1 cellular context compared by ENCODE assay signal in the genomic region with DNA sequence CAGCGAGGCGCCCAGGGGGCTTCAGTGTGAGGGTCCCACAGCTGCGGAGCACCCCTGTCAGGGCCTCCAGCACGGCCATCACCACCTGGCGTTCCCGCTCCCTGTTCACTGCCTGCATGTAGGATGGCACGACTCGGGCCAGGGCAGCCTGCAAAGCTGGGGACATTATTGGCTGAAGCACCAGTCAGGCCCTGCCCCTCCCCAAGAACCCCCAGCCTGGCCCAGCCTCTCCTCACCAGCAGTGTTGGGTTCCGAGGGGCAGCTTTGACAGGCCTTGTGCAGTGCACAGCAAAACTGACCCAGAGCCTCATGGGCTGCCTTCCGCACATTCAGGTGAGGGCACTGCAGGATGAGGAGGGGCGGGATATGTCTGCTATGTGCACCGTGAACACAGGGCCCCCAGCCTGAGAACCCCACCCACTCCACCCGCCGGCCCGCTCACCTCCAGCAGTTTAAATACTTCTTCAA.
TF ChIP-seq lines count a peak whose summit lies in the region.

No MANE protein-coding gene starts in this region.

TF ChIP-seq in HepG2, 621 proteins besides CTCF, POLR2A, EP300 and RAD21:
- no peak for TF ChIP-seq CEBPG (CRISPR knock-in tag; IDR thresholded peaks at IDR 0.05)
- no peak for TF ChIP-seq ZNF556 (CRISPR knock-in tag; IDR thresholded peaks at IDR 0.05; ENCODE audit: borderline replicate concordance)
- no peak for TF ChIP-seq ZNF274 (CRISPR knock-in tag; IDR thresholded peaks at IDR 0.05)
- no peak for TF ChIP-seq PHF21A (CRISPR knock-in tag; IDR thresholded peaks at IDR 0.05)
- TF ChIP-seq, protein P1, sequence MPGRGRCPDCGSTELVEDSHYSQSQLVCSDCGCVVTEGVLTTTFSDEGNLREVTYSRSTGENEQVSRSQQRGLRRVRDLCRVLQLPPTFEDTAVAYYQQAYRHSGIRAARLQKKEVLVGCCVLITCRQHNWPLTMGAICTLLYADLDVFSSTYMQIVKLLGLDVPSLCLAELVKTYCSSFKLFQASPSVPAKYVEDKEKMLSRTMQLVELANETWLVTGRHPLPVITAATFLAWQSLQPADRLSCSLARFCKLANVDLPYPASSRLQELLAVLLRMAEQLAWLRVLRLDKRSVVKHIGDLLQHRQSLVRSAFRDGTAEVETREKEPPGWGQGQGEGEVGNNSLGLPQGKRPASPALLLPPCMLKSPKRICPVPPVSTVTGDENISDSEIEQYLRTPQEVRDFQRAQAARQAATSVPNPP (CRISPR knock-in tag; IDR thresholded peaks at IDR 0.05) = no peak
- TF ChIP-seq, protein P2, sequence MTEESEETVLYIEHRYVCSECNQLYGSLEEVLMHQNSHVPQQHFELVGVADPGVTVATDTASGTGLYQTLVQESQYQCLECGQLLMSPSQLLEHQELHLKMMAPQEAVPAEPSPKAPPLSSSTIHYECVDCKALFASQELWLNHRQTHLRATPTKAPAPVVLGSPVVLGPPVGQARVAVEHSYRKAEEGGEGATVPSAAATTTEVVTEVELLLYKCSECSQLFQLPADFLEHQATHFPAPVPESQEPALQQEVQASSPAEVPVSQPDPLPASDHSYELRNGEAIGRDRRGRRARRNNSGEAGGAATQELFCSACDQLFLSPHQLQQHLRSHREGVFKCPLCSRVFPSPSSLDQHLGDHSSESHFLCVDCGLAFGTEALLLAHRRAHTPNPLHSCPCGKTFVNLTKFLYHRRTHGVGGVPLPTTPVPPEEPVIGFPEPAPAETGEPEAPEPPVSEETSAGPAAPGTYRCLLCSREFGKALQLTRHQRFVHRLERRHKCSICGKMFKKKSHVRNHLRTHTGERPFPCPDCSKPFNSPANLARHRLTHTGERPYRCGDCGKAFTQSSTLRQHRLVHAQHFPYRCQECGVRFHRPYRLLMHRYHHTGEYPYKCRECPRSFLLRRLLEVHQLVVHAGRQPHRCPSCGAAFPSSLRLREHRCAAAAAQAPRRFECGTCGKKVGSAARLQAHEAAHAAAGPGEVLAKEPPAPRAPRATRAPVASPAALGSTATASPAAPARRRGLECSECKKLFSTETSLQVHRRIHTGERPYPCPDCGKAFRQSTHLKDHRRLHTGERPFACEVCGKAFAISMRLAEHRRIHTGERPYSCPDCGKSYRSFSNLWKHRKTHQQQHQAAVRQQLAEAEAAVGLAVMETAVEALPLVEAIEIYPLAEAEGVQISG (CRISPR knock-in tag; IDR thresholded peaks at IDR 0.05) = no peak
- TF ChIP-seq, protein P3, sequence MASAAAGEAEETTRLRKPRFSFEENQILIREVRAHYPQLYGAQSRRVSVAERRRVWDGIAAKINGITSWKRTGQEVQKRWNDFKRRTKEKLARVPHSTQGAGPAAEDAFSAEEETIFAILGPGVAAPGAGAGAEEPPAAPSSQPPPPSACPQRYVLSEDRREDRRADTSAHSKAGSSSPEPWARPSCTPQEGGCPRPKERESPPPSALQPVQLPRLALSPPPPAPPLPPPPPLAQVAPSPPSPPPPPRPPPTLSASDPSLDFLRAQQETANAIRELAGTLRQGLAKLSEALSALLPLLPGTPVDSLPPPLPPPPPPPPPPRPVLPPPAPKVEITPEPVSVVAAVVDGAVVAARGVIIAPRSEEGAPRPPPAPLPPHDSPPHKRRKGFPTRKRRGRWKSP (CRISPR knock-in tag; IDR thresholded peaks at IDR 0.05) = no peak
- TF ChIP-seq RARG (CRISPR knock-in tag; IDR thresholded peaks at IDR 0.05; ENCODE audit: low read depth) = no peak
- no peak for TF ChIP-seq ARHGAP35 (CRISPR knock-in tag; IDR thresholded peaks at IDR 0.05; ENCODE audit: borderline replicate concordance)
- TF ChIP-seq ZNF317 (CRISPR knock-in tag; IDR thresholded peaks at IDR 0.05) = no peak
- no peak for TF ChIP-seq HNRNPUL1 (IDR thresholded peaks at IDR 0.05; ENCODE audit: low read depth, low read length)
- no peak for TF ChIP-seq FOXK2 (IDR thresholded peaks at IDR 0.05)
- TF ChIP-seq RBFOX2 (IDR thresholded peaks at IDR 0.05; ENCODE audit: low read depth, low read length) = 0 out of 2 replicates have a peak, but pooled peaks have one; percentile 49
- TF ChIP-seq ZSCAN30 (CRISPR knock-in tag; IDR thresholded peaks at IDR 0.05) = no peak
- no peak for TF ChIP-seq ZSCAN20 (CRISPR knock-in tag; IDR thresholded peaks at IDR 0.05; ENCODE audit: borderline replicate concordance)
- no peak for TF ChIP-seq NR2F6 (IDR thresholded peaks at IDR 0.05)
- TF ChIP-seq NR2F6 (CRISPR knock-in tag; IDR thresholded peaks at IDR 0.05) = no peak
- TF ChIP-seq, protein P4, sequence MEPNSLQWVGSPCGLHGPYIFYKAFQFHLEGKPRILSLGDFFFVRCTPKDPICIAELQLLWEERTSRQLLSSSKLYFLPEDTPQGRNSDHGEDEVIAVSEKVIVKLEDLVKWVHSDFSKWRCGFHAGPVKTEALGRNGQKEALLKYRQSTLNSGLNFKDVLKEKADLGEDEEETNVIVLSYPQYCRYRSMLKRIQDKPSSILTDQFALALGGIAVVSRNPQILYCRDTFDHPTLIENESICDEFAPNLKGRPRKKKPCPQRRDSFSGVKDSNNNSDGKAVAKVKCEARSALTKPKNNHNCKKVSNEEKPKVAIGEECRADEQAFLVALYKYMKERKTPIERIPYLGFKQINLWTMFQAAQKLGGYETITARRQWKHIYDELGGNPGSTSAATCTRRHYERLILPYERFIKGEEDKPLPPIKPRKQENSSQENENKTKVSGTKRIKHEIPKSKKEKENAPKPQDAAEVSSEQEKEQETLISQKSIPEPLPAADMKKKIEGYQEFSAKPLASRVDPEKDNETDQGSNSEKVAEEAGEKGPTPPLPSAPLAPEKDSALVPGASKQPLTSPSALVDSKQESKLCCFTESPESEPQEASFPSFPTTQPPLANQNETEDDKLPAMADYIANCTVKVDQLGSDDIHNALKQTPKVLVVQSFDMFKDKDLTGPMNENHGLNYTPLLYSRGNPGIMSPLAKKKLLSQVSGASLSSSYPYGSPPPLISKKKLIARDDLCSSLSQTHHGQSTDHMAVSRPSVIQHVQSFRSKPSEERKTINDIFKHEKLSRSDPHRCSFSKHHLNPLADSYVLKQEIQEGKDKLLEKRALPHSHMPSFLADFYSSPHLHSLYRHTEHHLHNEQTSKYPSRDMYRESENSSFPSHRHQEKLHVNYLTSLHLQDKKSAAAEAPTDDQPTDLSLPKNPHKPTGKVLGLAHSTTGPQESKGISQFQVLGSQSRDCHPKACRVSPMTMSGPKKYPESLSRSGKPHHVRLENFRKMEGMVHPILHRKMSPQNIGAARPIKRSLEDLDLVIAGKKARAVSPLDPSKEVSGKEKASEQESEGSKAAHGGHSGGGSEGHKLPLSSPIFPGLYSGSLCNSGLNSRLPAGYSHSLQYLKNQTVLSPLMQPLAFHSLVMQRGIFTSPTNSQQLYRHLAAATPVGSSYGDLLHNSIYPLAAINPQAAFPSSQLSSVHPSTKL (CRISPR knock-in tag; IDR thresholded peaks at IDR 0.05) = no peak
- TF ChIP-seq HIVEP1 (CRISPR knock-in tag; IDR thresholded peaks at IDR 0.05) = 0 out of 2 replicates have a peak, but pooled peaks have one; percentile 34
- TF ChIP-seq, protein P5, sequence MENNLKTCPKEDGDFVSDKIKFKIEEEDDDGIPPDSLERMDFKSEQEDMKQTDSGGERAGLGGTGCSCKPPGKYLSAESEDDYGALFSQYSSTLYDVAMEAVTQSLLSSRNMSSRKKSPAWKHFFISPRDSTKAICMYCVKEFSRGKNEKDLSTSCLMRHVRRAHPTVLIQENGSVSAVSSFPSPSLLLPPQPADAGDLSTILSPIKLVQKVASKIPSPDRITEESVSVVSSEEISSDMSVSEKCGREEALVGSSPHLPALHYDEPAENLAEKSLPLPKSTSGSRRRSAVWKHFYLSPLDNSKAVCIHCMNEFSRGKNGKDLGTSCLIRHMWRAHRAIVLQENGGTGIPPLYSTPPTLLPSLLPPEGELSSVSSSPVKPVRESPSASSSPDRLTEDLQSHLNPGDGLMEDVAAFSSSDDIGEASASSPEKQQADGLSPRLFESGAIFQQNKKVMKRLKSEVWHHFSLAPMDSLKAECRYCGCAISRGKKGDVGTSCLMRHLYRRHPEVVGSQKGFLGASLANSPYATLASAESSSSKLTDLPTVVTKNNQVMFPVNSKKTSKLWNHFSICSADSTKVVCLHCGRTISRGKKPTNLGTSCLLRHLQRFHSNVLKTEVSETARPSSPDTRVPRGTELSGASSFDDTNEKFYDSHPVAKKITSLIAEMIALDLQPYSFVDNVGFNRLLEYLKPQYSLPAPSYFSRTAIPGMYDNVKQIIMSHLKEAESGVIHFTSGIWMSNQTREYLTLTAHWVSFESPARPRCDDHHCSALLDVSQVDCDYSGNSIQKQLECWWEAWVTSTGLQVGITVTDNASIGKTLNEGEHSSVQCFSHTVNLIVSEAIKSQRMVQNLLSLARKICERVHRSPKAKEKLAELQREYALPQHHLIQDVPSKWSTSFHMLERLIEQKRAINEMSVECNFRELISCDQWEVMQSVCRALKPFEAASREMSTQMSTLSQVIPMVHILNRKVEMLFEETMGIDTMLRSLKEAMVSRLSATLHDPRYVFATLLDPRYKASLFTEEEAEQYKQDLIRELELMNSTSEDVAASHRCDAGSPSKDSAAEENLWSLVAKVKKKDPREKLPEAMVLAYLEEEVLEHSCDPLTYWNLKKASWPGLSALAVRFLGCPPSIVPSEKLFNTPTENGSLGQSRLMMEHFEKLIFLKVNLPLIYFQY (CRISPR knock-in tag; IDR thresholded peaks at IDR 0.05; ENCODE audit: borderline replicate concordance) = no peak
- TF ChIP-seq PRMT3 (CRISPR knock-in tag; IDR thresholded peaks at IDR 0.05; ENCODE audit: borderline replicate concordance, low read depth) = no peak
- TF ChIP-seq IRF2 (CRISPR knock-in tag; IDR thresholded peaks at IDR 0.05) = no peak
- TF ChIP-seq ZBTB7B (CRISPR knock-in tag; IDR thresholded peaks at IDR 0.05) = no peak
- TF ChIP-seq, protein P6, sequence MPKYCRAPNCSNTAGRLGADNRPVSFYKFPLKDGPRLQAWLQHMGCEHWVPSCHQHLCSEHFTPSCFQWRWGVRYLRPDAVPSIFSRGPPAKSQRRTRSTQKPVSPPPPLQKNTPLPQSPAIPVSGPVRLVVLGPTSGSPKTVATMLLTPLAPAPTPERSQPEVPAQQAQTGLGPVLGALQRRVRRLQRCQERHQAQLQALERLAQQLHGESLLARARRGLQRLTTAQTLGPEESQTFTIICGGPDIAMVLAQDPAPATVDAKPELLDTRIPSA (CRISPR knock-in tag; IDR thresholded peaks at IDR 0.05; ENCODE audit: borderline replicate concordance) = no peak
- no peak for TF ChIP-seq HNRNPH1 (optimal IDR thresholded peaks at IDR 0.05; ENCODE audit: low read depth, low read length)
- no peak for TF ChIP-seq TEAD2 (CRISPR knock-in tag; IDR thresholded peaks at IDR 0.05)
- no peak for TF ChIP-seq ZNF737 (CRISPR knock-in tag; IDR thresholded peaks at IDR 0.05; ENCODE audit: borderline replicate concordance)
- no peak for TF ChIP-seq STAG1 (CRISPR knock-in tag; IDR thresholded peaks at IDR 0.05)
- peak; percentile 36; the same call in 1 of the 2 replicates for TF ChIP-seq ZNF776 (CRISPR knock-in tag; IDR thresholded peaks at IDR 0.05)
- no peak for TF ChIP-seq SOX5 (CRISPR knock-in tag; IDR thresholded peaks at IDR 0.05; ENCODE audit: borderline replicate concordance)
- TF ChIP-seq ZNF333 (CRISPR knock-in tag; IDR thresholded peaks at IDR 0.05; ENCODE audit: borderline replicate concordance) = peak; percentile 71; the same call in 1 of the 2 replicates
- TF ChIP-seq ZMYM2 (CRISPR knock-in tag; IDR thresholded peaks at IDR 0.05) = no peak
- TF ChIP-seq, protein P7, sequence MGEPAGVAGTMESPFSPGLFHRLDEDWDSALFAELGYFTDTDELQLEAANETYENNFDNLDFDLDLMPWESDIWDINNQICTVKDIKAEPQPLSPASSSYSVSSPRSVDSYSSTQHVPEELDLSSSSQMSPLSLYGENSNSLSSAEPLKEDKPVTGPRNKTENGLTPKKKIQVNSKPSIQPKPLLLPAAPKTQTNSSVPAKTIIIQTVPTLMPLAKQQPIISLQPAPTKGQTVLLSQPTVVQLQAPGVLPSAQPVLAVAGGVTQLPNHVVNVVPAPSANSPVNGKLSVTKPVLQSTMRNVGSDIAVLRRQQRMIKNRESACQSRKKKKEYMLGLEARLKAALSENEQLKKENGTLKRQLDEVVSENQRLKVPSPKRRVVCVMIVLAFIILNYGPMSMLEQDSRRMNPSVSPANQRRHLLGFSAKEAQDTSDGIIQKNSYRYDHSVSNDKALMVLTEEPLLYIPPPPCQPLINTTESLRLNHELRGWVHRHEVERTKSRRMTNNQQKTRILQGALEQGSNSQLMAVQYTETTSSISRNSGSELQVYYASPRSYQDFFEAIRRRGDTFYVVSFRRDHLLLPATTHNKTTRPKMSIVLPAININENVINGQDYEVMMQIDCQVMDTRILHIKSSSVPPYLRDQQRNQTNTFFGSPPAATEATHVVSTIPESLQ (CRISPR knock-in tag; conservative IDR thresholded peaks at IDR 0.05) = no peak
- TF ChIP-seq ATF1 (CRISPR knock-in tag; IDR thresholded peaks at IDR 0.05) = no peak
- no peak for TF ChIP-seq ETV6 (CRISPR knock-in tag; conservative IDR thresholded peaks at IDR 0.05)
- TF ChIP-seq REL (CRISPR knock-in tag; conservative IDR thresholded peaks at IDR 0.05) = no peak
- TF ChIP-seq AGO2 (optimal IDR thresholded peaks at IDR 0.05; ENCODE audit: low read depth, low read length) = peak; percentile 82
- TF ChIP-seq PHF8 (CRISPR knock-in tag; IDR thresholded peaks at IDR 0.05) = no peak
- TF ChIP-seq PTBP1 (IDR thresholded peaks at IDR 0.05; ENCODE audit: low read depth, low read length, poor library complexity, severe bottlenecking) = no peak
